ENCODE assay signal across 27 cellular contexts in the genomic region with DNA sequence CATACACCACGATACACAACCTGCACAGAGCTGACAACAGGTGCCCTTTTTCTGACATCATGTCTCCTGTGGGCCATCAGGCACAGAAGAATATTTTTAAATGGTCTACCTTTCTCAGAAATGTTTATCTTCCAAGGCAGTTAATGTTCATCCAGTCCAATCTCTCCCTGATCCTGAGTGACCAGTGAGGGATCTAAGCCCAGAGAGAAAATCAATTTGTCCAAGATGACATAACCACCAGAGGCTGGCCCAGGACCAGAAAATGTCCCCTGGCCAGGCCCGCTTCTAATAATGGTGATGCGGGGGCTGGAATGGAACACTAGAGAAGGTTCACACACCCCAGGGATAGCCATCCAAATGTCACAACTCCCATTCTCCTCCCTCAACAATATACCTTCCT.
"Had no signal": no experiment of that assay in that cellular context is flagged by ENCODE, and none has a peak within 500 bp of the region (broad histone marks: within the 10 kb centered on the region; RNA-seq: fewer than 3 reads in every experiment).

No MANE protein-coding gene starts in this region.

- H3K36me3 ChIP-seq: ascending aorta, brain microvascular endothelial cell had no signal

- H3K9me3 ChIP-seq: ascending aorta had no signal

- H3K4me1 ChIP-seq: ascending aorta had no signal

- DNase-seq: activated CD4-positive, alpha-beta memory T cell treated with anti-CD3 and anti-CD28 coated beads for 36 hours; activated CD4-positive, alpha-beta T cell treated with anti-CD3 and anti-CD28 coated beads for 36 hours; activated CD4-positive, alpha-beta T cell treated with anti-CD3 and anti-CD28 coated beads, Interleukin-2, amount 10 ng/mL, durations not matched to agents 24 days and 14 days; activated CD4-positive, CD25-positive, alpha-beta regulatory T cell; activated CD4-positive, CD25-positive, alpha-beta regulatory T cell treated with anti-CD3 and anti-CD28 coated beads, Interleukin-2, amount 50 U/mL, for 72 hours; activated CD8-positive, alpha-beta memory T cell treated with anti-CD3 and anti-CD28 coated beads, Interleukin-2, amount 10 ng/mL, durations not matched to agents 7 days and 5 days; activated CD8-positive, alpha-beta memory T cell treated with anti-CD3 and anti-CD28 coated beads, Interleukin-2, amount 50 U/mL, for 4 hours; activated CD8-positive, alpha-beta T cell treated with anti-CD3 and anti-CD28 coated beads, Interleukin-2, amount 10 ng/mL, durations not matched to agents 7 days and 5 days; activated effector memory CD4-positive, alpha-beta T cell treated with anti-CD3 and anti-CD28 coated beads, Interleukin-2, amount 50 U/mL, for 16 hours; activated naive CD4-positive, alpha-beta T cell; activated naive CD4-positive, alpha-beta T cell treated with anti-CD3 and anti-CD28 coated beads, Interleukin-2, amount 10 ng/mL, durations not matched to agents 7 days and 5 days; activated naive CD8-positive, alpha-beta T cell treated with anti-CD3 and anti-CD28 coated beads, Interleukin-2, amount 10 ng/mL, durations not matched to agents 7 days and 5 days; activated T-cell treated with anti-CD3 and anti-CD28 coated beads, Interleukin-2, amount 50 U/mL, for 1 hour; activated T-cell treated with anti-CD3 and anti-CD28 coated beads, Interleukin-2, amount 50 U/mL, for 48 hours; brain microvascular endothelial cell; cortex of kidney; dermis blood vessel endothelial cell; effector CD8-positive, alpha-beta T cell; foreskin fibroblast; T-helper 2 cell had no signal

- H3K4me3 ChIP-seq: ascending aorta had no signal

- H3K27ac ChIP-seq: ascending aorta, brain microvascular endothelial cell, epithelial cell of prostate had no signal

- FAIRE-seq: colon, endometrium, endothelial cell of umbilical vein, frontal cortex had no signal

- ATAC-seq: activated CD4-positive, alpha-beta T cell treated with anti-CD3 and anti-CD28 coated beads for 36 hours; activated CD8-positive, alpha-beta memory T cell treated with anti-CD3 and anti-CD28 coated beads, Interleukin-2, amount 10 ng/mL, durations not matched to agents 7 days and 5 days; activated CD8-positive, alpha-beta T cell treated with anti-CD3 and anti-CD28 coated beads, Interleukin-2, amount 10 ng/mL, durations not matched to agents 7 days and 5 days; activated naive CD4-positive, alpha-beta T cell treated with anti-CD3 and anti-CD28 coated beads, Interleukin-2, amount 50 U/mL, for 72 hours had no signal

- H3K27me3 ChIP-seq: ascending aorta, brain microvascular endothelial cell had no signal
